9 cellular contexts compared by ENCODE assay signal in genomic region chr7:2717293-2717904, GRCh38. TPM values are rescaled to one million over a fixed set of nuclear protein-coding genes. Genes with fewer than 3 reads are reported as not detected.
DNase-seq lines count a peak whose midpoint lies in the region; ATAC-seq and TF ChIP-seq lines count a peak whose summit lies in the region.
"Had no signal": no experiment of that assay in that cellular context is flagged by ENCODE, and none has a peak within 500 bp of the region (broad histone marks: within the 10 kb centered on the region; RNA-seq: fewer than 3 reads in every experiment).

No MANE protein-coding gene starts in this region.

- ATAC-seq in T-helper 17 cell (no peak), Right ventricle myocardium superior (ENCODE audit: poor library complexity) (peak; percentile 57), GM21526 (IDR thresholded peaks at IDR 0.05; ENCODE audit: low FRiP score, unreplicated experiment) (no peak), HG03469 (IDR thresholded peaks at IDR 0.05; ENCODE audit: unreplicated experiment) (no peak)

- peak overlapping the region; percentile 61 for H3K4me3 Mint-ChIP-seq in T-helper 17 cell

- intact Hi-C loops in Right ventricle myocardium superior (cut with DNase I), result no loop called here

- H3K36me3 ChIP-seq in tibial nerve, result peaks cover 0 to 85% (median 0%) of the 10 kb centered on the region in 3 donors

- no peak overlapping the region for H3K4me3 ChIP-seq in tibial nerve

- peak overlapping the region; percentile 87 for H3K27ac Mint-ChIP-seq in T-helper 17 cell

- peak; percentile 35 for DNase-seq in KBM-7
- DNase-seq in T-helper 17 cell, result no peak
- DNase-seq in Right ventricle myocardium superior, result peak; percentile 70
- peak; percentile 28 for DNase-seq in smooth muscle cell of the brain vasculature (ENCODE audit: low read depth, low spot score)
- no peak for DNase-seq in tibial nerve (ENCODE audit: low spot score in 2 of 2)
- DNase-seq: activated gamma-delta T cell, MM.1S had no signal

- TF ChIP-seq POLR2A in tibial nerve (IDR thresholded peaks at IDR 0.05), result no peak

- H3K27ac ChIP-seq in tibial nerve, result peak overlapping the region in 1 of 4 donors; percentile 11

- no peaks in the 10 kb centered on the region for H3K27me3 Mint-ChIP-seq in T-helper 17 cell

- in situ Hi-C loops in KBM-7 (cut with MboI; ENCODE audit: low pct_unique_long_range_greater_than_20kb, low sequenced_read_pairs), result no loop called here

- H3K36me3 Mint-ChIP-seq in T-helper 17 cell (ENCODE audit: low read depth), result no peaks in the 10 kb centered on the region

- 49 to 59% methylated on average over 21 to 27 of the region's 27 CpGs for WGBS in tibial nerve, 2 donors

- peaks cover 0 to 22% (median 2%) of the 10 kb centered on the region in 4 donors for H3K4me1 ChIP-seq in tibial nerve

- H3K9me3 ChIP-seq in T-helper 17 cell (ENCODE audit: control insufficient read depth, low read length, poor library complexity, severe bottlenecking) (no peaks in the 10 kb centered on the region), tibial nerve (peaks cover 0 to 6% (median 0%) of the 10 kb centered on the region in 4 donors)

- TF ChIP-seq CTCF in tibial nerve (IDR thresholded peaks at IDR 0.05), result no peak

- H3K4me1 Mint-ChIP-seq in T-helper 17 cell, result peaks cover 36% of the 10 kb centered on the region

- H3K27me3 ChIP-seq in tibial nerve, result no peaks in the 10 kb centered on the region

- TF ChIP-seq EP300 in tibial nerve (IDR thresholded peaks at IDR 0.05), result no peak

RNA-seq across cellular contexts. Expression of gene AMZ1, which starts 29.4 kb away (rescaled TPM):
- total RNA-seq in T-helper 17 cell (under 1 TPM; 0.32 to 0.76 TPM), Right ventricle myocardium superior (0.08 TPM), tibial nerve (1 to 10 TPM in 2 of 4 donors, under 1 TPM in 2; 0.39 to 1.7 (median 1.2) TPM)

Comparison
In these comparisons a context has a peak if more than half of its experiments do, and no peak if none do; other contexts are left out.
1. DNase-seq: peak in KBM-7 (single experiment), Right ventricle myocardium superior (single experiment) and smooth muscle cell of the brain vasculature (single experiment); none in T-helper 17 cell (0 of 3) and tibial nerve (0 of 2).